15 cellular contexts compared by ENCODE assay signal in the genomic region with DNA sequence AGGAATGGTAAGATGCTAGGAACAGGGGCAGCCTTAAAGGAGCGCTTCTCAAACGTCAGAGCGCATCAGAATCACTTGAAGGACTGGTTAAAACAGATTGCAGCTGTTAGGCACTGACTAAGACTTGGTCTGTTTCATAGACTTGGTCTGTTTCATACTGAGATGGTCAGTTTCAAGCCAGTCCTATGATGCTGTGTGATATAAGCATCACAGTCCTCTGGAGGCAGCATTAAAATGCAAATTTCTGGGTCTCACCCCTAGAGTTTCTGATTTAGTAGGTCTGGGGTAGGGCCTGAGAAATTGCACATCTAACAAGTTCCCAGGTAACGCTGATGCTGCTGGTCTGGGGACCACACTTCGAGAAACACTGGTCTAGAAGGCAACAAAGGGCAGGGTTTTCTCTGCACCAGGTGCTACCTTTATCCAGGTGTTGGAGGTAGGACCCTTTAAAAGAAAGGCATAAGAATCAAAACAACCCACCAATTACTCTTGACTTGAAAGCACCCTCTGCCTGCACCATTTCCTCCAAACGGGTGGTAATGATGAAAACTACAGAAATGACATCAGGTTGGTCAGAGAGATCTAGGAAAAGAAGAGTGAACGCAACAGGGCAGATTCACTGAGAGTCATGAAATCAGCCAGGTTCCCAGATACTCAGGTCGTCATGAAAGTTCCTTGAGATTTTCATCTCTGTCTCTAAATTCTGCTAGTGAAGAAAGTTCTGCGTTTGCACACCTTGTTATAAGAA.
A peak's percentile ranks its signal among the peaks of the same experiment; 100 is the strongest.
DNase-seq lines count a peak whose midpoint lies in the region; ATAC-seq, FAIRE-seq and TF ChIP-seq lines count a peak whose summit lies in the region.
"Had no signal": no experiment of that assay in that cellular context is flagged by ENCODE, and none has a peak within 500 bp of the region (broad histone marks: within the 10 kb centered on the region; RNA-seq: fewer than 3 reads in every experiment).

No MANE protein-coding gene starts in this region.

- no peaks in the 10 kb centered on the region for H3K36me3 Mint-ChIP-seq in activated T-cell treated with anti-CD3 and anti-CD28 coated beads, Interleukin-2, amount 50 U/mL, for 4 hours (ENCODE audit: insufficient read depth)

- H3K27me3 Mint-ChIP-seq in activated T-cell treated with anti-CD3 and anti-CD28 coated beads, Interleukin-2, amount 50 U/mL, for 4 hours (ENCODE audit: low read depth): no peaks in the 10 kb centered on the region

- FAIRE-seq in GM12892 (lab: Jason Lieb, UNC): peak; percentile 78
- FAIRE-seq: G401.6 had no signal

- no peak overlapping the region for H3K4me3 Mint-ChIP-seq in activated T-cell treated with anti-CD3 and anti-CD28 coated beads, Interleukin-2, amount 50 U/mL, for 4 hours

- peak; percentile 93 for ATAC-seq in GM19395 (IDR thresholded peaks at IDR 0.05; ENCODE audit: unreplicated experiment)
- peak; percentile 58 for ATAC-seq in HG02678 (IDR thresholded peaks at IDR 0.05; ENCODE audit: unreplicated experiment)
- ATAC-seq in HG03442 (IDR thresholded peaks at IDR 0.05; ENCODE audit: unreplicated experiment): peak; percentile 89
- ATAC-seq in activated T-cell treated with anti-CD3 and anti-CD28 coated beads, Interleukin-2, amount 50 U/mL, for 4 hours: no peak
- no peak for ATAC-seq in HG02763 (IDR thresholded peaks at IDR 0.05; ENCODE audit: unreplicated experiment)
- ATAC-seq: heart right ventricle had no signal

- H3K4me1 Mint-ChIP-seq in activated T-cell treated with anti-CD3 and anti-CD28 coated beads, Interleukin-2, amount 50 U/mL, for 4 hours (ENCODE audit: low read depth): no peaks in the 10 kb centered on the region

- H3K9me3 Mint-ChIP-seq in activated T-cell treated with anti-CD3 and anti-CD28 coated beads, Interleukin-2, amount 50 U/mL, for 4 hours: no peaks in the 10 kb centered on the region

- peak; percentile 20; the same call in 1 of the 2 replicates for TF ChIP-seq POLR2A in GM12892 (IDR thresholded peaks at IDR 0.05; ENCODE audit: low read depth, low read length)

- DNase-seq in GM12892 (ENCODE audit: insufficient read length): no peak
- DNase-seq in NCI-H524 treated with DMSO at 0.1 percent for 48 hours (lab: John Stamatoyannopoulos, UW): no peak
- DNase-seq in activated T-cell treated with anti-CD3 and anti-CD28 coated beads, Interleukin-2, amount 50 U/mL, for 4 hours: no peak
- DNase-seq in NCI-H69 (lab: John Stamatoyannopoulos, UW): no peak
- DNase-seq: ACHN; activated effector memory CD4-positive, alpha-beta T cell treated with anti-CD3 and anti-CD28 coated beads, Interleukin-2, amount 50 U/mL, for 16 hours; dermis blood vessel endothelial cell; esophagus squamous epithelium; heart right ventricle; substantia nigra had no signal

Comparison
In these comparisons a context has a peak if more than half of its experiments do, and no peak if none do; other contexts are left out.
1. ATAC-seq: peak in GM19395 (single experiment), HG02678 (single experiment) and HG03442 (single experiment); none in activated T-cell treated with anti-CD3 and anti-CD28 coated beads, Interleukin-2, amount 50 U/mL, for 4 hours (0 of 2) and HG02763 (single experiment).